In the genomic region with DNA sequence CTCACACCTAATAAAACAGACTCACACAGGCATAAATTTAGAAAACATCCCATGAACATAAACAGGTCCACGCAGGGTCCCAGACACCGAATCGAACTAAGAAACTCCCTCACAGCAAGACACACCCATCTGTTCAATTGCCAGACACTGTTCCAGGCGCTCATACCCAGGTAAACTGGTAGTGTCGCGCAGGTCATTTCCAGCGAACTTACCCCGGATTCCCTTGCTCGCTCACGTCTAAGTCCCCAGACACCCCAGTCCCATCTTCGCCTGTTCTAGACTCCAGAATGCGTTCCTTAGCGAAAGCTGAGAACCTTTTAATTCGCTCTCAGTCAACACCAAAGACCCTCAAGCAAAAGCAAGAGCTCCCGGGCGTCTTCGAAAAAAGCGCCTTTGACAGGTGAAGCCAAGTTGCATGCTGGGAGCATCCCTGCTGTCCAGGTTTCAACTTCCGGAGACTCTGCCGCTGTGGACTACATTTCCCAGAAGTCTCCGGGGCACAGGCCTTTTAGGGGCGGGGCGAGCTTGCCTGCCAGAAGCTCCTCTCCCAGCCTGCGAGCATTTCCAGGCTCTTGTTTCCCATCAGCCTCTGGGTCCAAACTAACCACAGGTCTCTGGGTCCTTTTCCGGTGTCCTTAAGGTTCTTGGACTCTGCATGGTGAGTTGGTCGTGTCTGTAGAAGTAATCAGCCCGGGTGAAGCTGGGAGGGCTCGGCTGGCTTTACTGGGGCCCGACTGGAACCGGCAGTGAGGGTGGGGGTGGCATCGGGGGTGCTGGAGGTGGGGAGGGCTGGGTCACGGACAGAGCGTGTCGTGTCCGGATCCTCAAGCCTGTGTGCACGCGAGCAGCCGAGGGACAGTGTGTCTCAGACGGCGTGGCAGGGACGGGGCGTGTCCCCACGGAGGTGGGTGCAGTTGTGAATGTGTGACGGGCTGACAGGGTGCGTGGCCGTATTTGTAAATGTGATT, we compare ENCODE assay signal across 7 cellular contexts. TPM values are rescaled to one million over a fixed set of nuclear protein-coding genes. Genes with fewer than 3 reads are reported as not detected.
DNase-seq lines count a peak whose midpoint lies in the region; ATAC-seq, FAIRE-seq and TF ChIP-seq lines count a peak whose summit lies in the region.

A gene (plus strand): TSS at position 535 of the 968 bp plus-strand sequence. CDS start 6,184 bp downstream, outside the sequence.

- peaks cover 3% of the 10 kb centered on the region for H3K4me1 ChIP-seq in keratinocyte (ENCODE audit: control insufficient read depth, extremely low read depth, insufficient read depth, low read length)

- H3K9me1 ChIP-seq in keratinocyte (ENCODE audit: control insufficient read depth, extremely low read depth, insufficient read depth, low read length): no peaks in the 10 kb centered on the region

- H3K4me2 ChIP-seq in keratinocyte (ENCODE audit: control insufficient read depth, extremely low read depth, insufficient read depth, low read depth, low read length): peak within 1 kb of the TSS; percentile 95

- H2AFZ ChIP-seq in keratinocyte (ENCODE audit: control insufficient read depth, low read length): peak within 1 kb of the TSS; percentile 93

- TF ChIP-seq CTCF in keratinocyte (optimal IDR thresholded peaks at IDR 0.05 in 1 of 3, IDR thresholded peaks at IDR 0.05 in 1 of 3, conservative IDR thresholded peaks at IDR 0.05 in 1 of 3; ENCODE audit: extremely low read depth in 1 of 3, insufficient read depth in 2 of 3, low read length in 3 of 3): no peak

- no peaks in the 10 kb centered on the region for H4K20me1 ChIP-seq in keratinocyte (ENCODE audit: control insufficient read depth, extremely low read depth, insufficient read depth, low read length)

- peaks cover 2 to 12% of the 10 kb centered on the region in 2 experiments for H3K36me3 ChIP-seq in keratinocyte (ENCODE audit: control insufficient read depth in 2 of 2, extremely low read depth in 1 of 2, insufficient read depth in 2 of 2, low read length in 2 of 2)

- H3K79me2 ChIP-seq in keratinocyte (ENCODE audit: control insufficient read depth, insufficient read depth, low read length): peaks cover 6% of the 10 kb centered on the region

- H3K27me3 ChIP-seq in keratinocyte (ENCODE audit: control insufficient read depth, extremely low read depth, insufficient read depth, low read length): no peaks in the 10 kb centered on the region

- peak; percentile 77 for DNase-seq in NCI-H226
- peak; percentile 70 for DNase-seq in activated CD4-positive, CD25-positive, alpha-beta regulatory T cell treated with anti-CD3 and anti-CD28 coated beads, Interleukin-2, amount 50 U/mL, for 16 hours (ENCODE audit: low read depth, low spot score)
- DNase-seq in cerebellum (ENCODE audit: low spot score): peak; percentile 94
- DNase-seq in keratinocyte (ENCODE audit: low read depth, low spot score): peak; percentile 59
- DNase-seq in stimulated activated CD4-positive, alpha-beta T cell treated with anti-CD3 and anti-CD28 coated beads, Interleukin-12 subunit alpha, Interleukin-12 subunit beta, amount 100 ng/mL, for 4 hours: peak; percentile 80

- dilution Hi-C loops in keratinocyte (cut with MboI; ENCODE audit: extremely low pct_ligation_motif_present, low sequenced_read_pairs): no loop called here

- peak within 1 kb of the TSS; percentile 55 for H3K27ac ChIP-seq in keratinocyte (ENCODE audit: control insufficient read depth, insufficient read depth, low read length)

- peak within 1 kb of the TSS; percentile 77 for H3K9ac ChIP-seq in keratinocyte (ENCODE audit: control insufficient read depth, extremely low read depth, insufficient read depth, low read length)

- no peaks in the 10 kb centered on the region for H3K9me3 ChIP-seq in keratinocyte (ENCODE audit: control insufficient read depth, low read depth, low read length)

- peak; percentile 62 for FAIRE-seq in keratinocyte (lab: Jason Lieb, UNC)

- ATAC-seq in GM18502 (IDR thresholded peaks at IDR 0.05; ENCODE audit: poor library complexity, unreplicated experiment) (peak; percentile 75), HG03045 (IDR thresholded peaks at IDR 0.05; ENCODE audit: unreplicated experiment) (peak; percentile 80)

- H3K4me3 ChIP-seq in keratinocyte (ENCODE audit: control insufficient read depth in 2 of 3, extremely low read depth in 1 of 3, insufficient read depth in 2 of 3, low read depth in 1 of 3, low read length in 3 of 3): peak within 1 kb of the TSS; percentile 68 to 80 (median 72)

RNA-seq across cellular contexts. Expression of the gene that starts here (rescaled TPM):
- total RNA-seq in cerebellum: 50.4 TPM
- polyA plus RNA-seq in keratinocyte: 3.5 to 7.7 TPM (median 5.7 TPM) in 3 replicates
- polyA plus RNA-seq in keratinocyte (2011; ENCODE audit: low read depth): 3.8 TPM
- 2.1 and 2.9 TPM in 2 replicates for polyA plus RNA-seq in keratinocyte (2011; cell fraction: cytosol; rRNA removed)
- 10.7 and 11.8 TPM in 2 replicates for polyA plus RNA-seq in keratinocyte (2011; cell fraction: nucleus; rRNA removed)
- 4.4 and 5.2 TPM in 2 replicates for polyA plus RNA-seq in keratinocyte (2012; ENCODE audit: low replicate concordance)
- polyA minus RNA-seq in keratinocyte: 7.8 to 15.1 TPM (median 11.2 TPM) in 3 replicates
- 5.4 TPM for polyA minus RNA-seq in keratinocyte (2011; cell fraction: cytosol; rRNA and poly(A)+ RNA removed)
- polyA minus RNA-seq in keratinocyte (2011; cell fraction: nucleus; rRNA and poly(A)+ RNA removed): 12.8 and 21.1 TPM in 2 replicates

Comparison
In these comparisons a context has a peak if more than half of its experiments do, and no peak if none do; other contexts are left out.
1. Peak in every context shown above with its lines: DNase-seq, ATAC-seq, H3K4me3 ChIP-seq and H3K27ac ChIP-seq.